8 cellular contexts compared by ENCODE assay signal in the genomic region with DNA sequence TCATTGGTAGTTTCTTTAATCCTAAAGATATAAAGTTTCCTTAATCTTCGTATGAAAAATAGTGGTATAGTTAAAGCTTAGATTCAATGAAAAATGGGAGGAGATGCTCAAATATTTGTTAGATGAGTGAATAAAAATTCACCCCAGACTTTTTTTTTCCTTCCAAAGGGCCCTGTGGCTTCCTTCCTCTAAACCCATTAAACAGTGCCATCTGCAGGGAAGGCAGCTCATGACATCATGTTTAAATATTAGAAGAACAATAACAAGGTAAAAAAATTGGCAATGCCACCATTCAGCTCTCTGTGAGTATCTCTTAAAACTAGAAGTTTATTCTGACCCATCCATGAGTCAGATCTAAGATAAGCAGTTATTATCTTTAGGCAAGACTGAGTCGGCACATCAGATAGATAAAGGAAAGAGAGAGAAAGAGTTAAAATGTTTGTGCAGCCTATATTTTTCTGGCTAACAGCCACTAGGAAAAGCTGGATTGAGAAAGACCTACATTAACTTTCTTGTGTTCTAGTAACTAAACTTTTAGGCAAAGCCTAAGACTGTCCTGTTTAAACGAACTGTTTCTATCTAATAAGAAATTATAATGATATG. TPM values are rescaled to one million over a fixed set of nuclear protein-coding genes. Genes with fewer than 3 reads are reported as not detected.
DNase-seq lines count a peak whose midpoint lies in the region; ATAC-seq, FAIRE-seq and TF ChIP-seq lines count a peak whose summit lies in the region.

No MANE protein-coding gene starts in this region.

- in situ Hi-C loops in IMR-90 (cut with MboI; ENCODE audit: low sequenced_read_pairs): no loop called here

- no peak for TF ChIP-seq POLR2A in IMR-90 (IDR thresholded peaks at IDR 0.05; ENCODE audit: low read depth, low read length)

- BruUV-seq in IMR-90 (replicated peaks; lab: Mats Ljungman, UMichigan): no TSS peak

- H2BK20ac ChIP-seq in IMR-90 (ENCODE audit: low read depth, low read length): no peak overlapping the region

- H3K9me3 ChIP-seq in IMR-90 (ENCODE audit: control insufficient read depth, insufficient read depth, low read length) (peaks cover 4% of the 10 kb centered on the region), iPS DF 6.9 (ENCODE audit: control insufficient read depth, insufficient read depth, low read length) (peaks cover 2% of the 10 kb centered on the region; the same call in 1 of the 2 replicates)

- H3K4me3 Mint-ChIP-seq in activated T-helper 17 cell treated with anti-CD3 and anti-CD28 coated beads, Interleukin-2, amount 50 U/mL, for 72 hours: no peak overlapping the region

- no peak overlapping the region for H2BK5ac ChIP-seq in IMR-90 (ENCODE audit: low read depth, low read length, poor library complexity, severe bottlenecking)

- H3K79me1 ChIP-seq in IMR-90 (ENCODE audit: low read depth in 1 of 2, low read length in 2 of 2): no peaks in the 10 kb centered on the region

- H2AFZ ChIP-seq in IMR-90 (replicated peaks; ENCODE audit: low read length, poor library complexity): no peak overlapping the region

- FAIRE-seq in TTC549 (lab: Jason Lieb, UNC): peak; percentile 43

- ATAC-seq in IMR-90 (ENCODE audit: low read depth) (no peak), GM19351 (IDR thresholded peaks at IDR 0.05; ENCODE audit: unreplicated experiment) (no peak)
- no peak for ATAC-seq in activated T-helper 17 cell treated with anti-CD3 and anti-CD28 coated beads, Interleukin-2, amount 50 U/mL, for 72 hours (replicated peaks)

- no peak overlapping the region for H3K4ac ChIP-seq in IMR-90 (ENCODE audit: low read depth, low read length)

- H3K27me3 ChIP-seq in IMR-90 (ENCODE audit: control insufficient read depth, insufficient read depth, low read length) (no peaks in the 10 kb centered on the region), iPS DF 6.9 (ENCODE audit: control insufficient read depth, insufficient read depth, low read length) (no peaks in the 10 kb centered on the region)

- DNase-seq in NCI-H748 (lab: John Stamatoyannopoulos, UW; ENCODE audit: unreplicated experiment) (peak; percentile 48), NCI-H748 treated with DMSO at 0.1 percent for 48 hours (lab: John Stamatoyannopoulos, UW) (no peak), IMR-90 (peak; percentile 7), iPS DF 6.9 (ENCODE audit: low read depth, low spot score) (peak; percentile 4)
- no peak for DNase-seq in activated effector memory CD4-positive, alpha-beta T cell treated with anti-CD3 and anti-CD28 coated beads, Interleukin-2, amount 50 U/mL, for 16 hours

- no peak overlapping the region for H2BK120ac ChIP-seq in IMR-90 (ENCODE audit: low read depth, low read length)

- no peak overlapping the region for H3K23ac ChIP-seq in IMR-90 (ENCODE audit: low read depth, low read length)

- no peak overlapping the region for H4K91ac ChIP-seq in IMR-90 (ENCODE audit: insufficient read depth, low read depth, low read length)

- no peak overlapping the region for H4K5ac ChIP-seq in IMR-90 (ENCODE audit: low read depth, low read length)

- no peak overlapping the region for H2AK9ac ChIP-seq in IMR-90 (replicated peaks; ENCODE audit: low read depth, low read length, poor library complexity)

- H3K4me2 ChIP-seq in IMR-90 (ENCODE audit: low read depth, low read length): no peak overlapping the region

- CTCF ChIA-PET in IMR-90 (lab: Yijun Ruan, JAX): interaction anchor here (0.6 to 1.7 kb wide), 3 partner anchors 9 to 79 kb away, joined by 3 to 6 read pairs (median 5); no protein-coding TSS in a partner anchor

- H3K36me3 ChIP-seq in IMR-90 (ENCODE audit: control insufficient read depth, insufficient read depth, low read length) (no peaks in the 10 kb centered on the region), iPS DF 6.9 (ENCODE audit: control insufficient read depth, insufficient read depth, low read length) (no peaks in the 10 kb centered on the region)

- no peaks in the 10 kb centered on the region for H3K9me1 ChIP-seq in IMR-90 (ENCODE audit: insufficient read depth, low read length)

- no peaks in the 10 kb centered on the region for H3K4me1 Mint-ChIP-seq in activated T-helper 17 cell treated with anti-CD3 and anti-CD28 coated beads, Interleukin-2, amount 50 U/mL, for 72 hours

- dilution Hi-C loops in IMR-90 (cut with HindIII; ENCODE audit: low sequenced_read_pairs, unreplicated experiment): no loop called here

- H3K4me3 ChIP-seq in IMR-90 (ENCODE audit: insufficient read depth, low read depth, low read length) (no peak overlapping the region), iPS DF 6.9 (ENCODE audit: low read length) (no peak overlapping the region)

- H3K14ac ChIP-seq in IMR-90 (replicated peaks; ENCODE audit: low read depth, low read length): no peak overlapping the region

- peak; percentile 47 for TF ChIP-seq RAD21 in IMR-90 (IDR thresholded peaks at IDR 0.05; ENCODE audit: low read length)

- H4K20me1 ChIP-seq in IMR-90 (ENCODE audit: insufficient read depth, low read length): no peaks in the 10 kb centered on the region

- H3K9me3 Mint-ChIP-seq in activated T-helper 17 cell treated with anti-CD3 and anti-CD28 coated beads, Interleukin-2, amount 50 U/mL, for 72 hours: peaks cover 21% of the 10 kb centered on the region

- intact Hi-C loops in IMR-90 (cut with micrococcal nuclease): loop anchor here (1.0 kb wide), 1 partner anchor 96 kb away; no protein-coding TSS in a partner anchor

- H2BK15ac ChIP-seq in IMR-90 (ENCODE audit: low read depth, low read length): no peak overlapping the region

- H3K27me3 Mint-ChIP-seq in activated T-helper 17 cell treated with anti-CD3 and anti-CD28 coated beads, Interleukin-2, amount 50 U/mL, for 72 hours: peaks cover 3% of the 10 kb centered on the region

- no peak overlapping the region for H2AK5ac ChIP-seq in IMR-90 (ENCODE audit: low read depth, low read length)

- H3K4me1 ChIP-seq in IMR-90 (ENCODE audit: control insufficient read depth, insufficient read depth, low read length) (no peaks in the 10 kb centered on the region), iPS DF 6.9 (ENCODE audit: control insufficient read depth, insufficient read depth, low read length) (no peaks in the 10 kb centered on the region)

- H4K8ac ChIP-seq in IMR-90 (ENCODE audit: low read depth in 2 of 2, low read length in 2 of 2): no peak overlapping the region

- no CpG with 5 or more reads among the region's 3 CpGs for WGBS in IMR-90 (ENCODE audit: extremely low coverage in 2 of 2, insufficient read length in 1 of 2), 2 experiments
- no CpG with 5 or more reads among the region's 3 CpGs for WGBS in iPS DF 6.9 (ENCODE audit: insufficient coverage, insufficient read length)

- TF ChIP-seq CTCF in IMR-90 (conservative IDR thresholded peaks at IDR 0.05; ENCODE audit: low read depth, low read length): peak; percentile 52

- POLR2A ChIA-PET in IMR-90 (lab: Charles Lee; ENCODE audit: unreplicated experiment): no interaction called here

- H3K27ac ChIP-seq in IMR-90 (ENCODE audit: insufficient read depth, low read length) (no peak overlapping the region), iPS DF 6.9 (ENCODE audit: low read length) (no peak overlapping the region)

- H3K56ac ChIP-seq in IMR-90 (ENCODE audit: extremely low read depth, insufficient read depth, low read length): no peak overlapping the region

- H3K18ac ChIP-seq in IMR-90 (ENCODE audit: low read depth, low read length): no peak overlapping the region

- H3K36me3 Mint-ChIP-seq in activated T-helper 17 cell treated with anti-CD3 and anti-CD28 coated beads, Interleukin-2, amount 50 U/mL, for 72 hours (ENCODE audit: low read depth): no peaks in the 10 kb centered on the region

- H3K9ac ChIP-seq in IMR-90 (ENCODE audit: low read depth, low read length): no peak overlapping the region

- H3K27ac Mint-ChIP-seq in activated T-helper 17 cell treated with anti-CD3 and anti-CD28 coated beads, Interleukin-2, amount 50 U/mL, for 72 hours: no peak overlapping the region

TF ChIP-seq in IMR-90, 13 proteins besides CTCF, POLR2A, EP300 and RAD21:
- TF ChIP-seq MXI1 (IDR thresholded peaks at IDR 0.05; ENCODE audit: borderline replicate concordance, low read depth, low read length): no peak
- TF ChIP-seq FOS (IDR thresholded peaks at IDR 0.05; ENCODE audit: low read depth, low read length): no peak
- peak; percentile 27; the same call in 1 of the 2 replicates for TF ChIP-seq SMC3 (IDR thresholded peaks at IDR 0.05; ENCODE audit: low read depth, low read length)
- TF ChIP-seq RFX5 (IDR thresholded peaks at IDR 0.05; ENCODE audit: low read depth, low read length): no peak

RNA-seq across cellular contexts. Expression of gene OOSP1, which starts 19.1 kb away (rescaled TPM):
- total RNA-seq in IMR-90 (2012; rRNA removed): not detected in 2 replicates
- not detected in 2 replicates for polyA plus RNA-seq in IMR-90 (2012; rRNA removed)
- polyA plus RNA-seq in IMR-90 (2012; cell fraction: cytosol; rRNA removed): not detected in 2 replicates
- polyA plus RNA-seq in IMR-90 (2012; cell fraction: nucleus; rRNA removed; ENCODE audit: low replicate concordance): not detected in 2 replicates
- total RNA-seq in activated T-helper 17 cell treated with anti-CD3 and anti-CD28 coated beads, Interleukin-2, amount 50 U/mL, for 72 hours: not detected

RNA-seq across cellular contexts. Expression of gene OOSP3, which starts 40.5 kb away (rescaled TPM):
- not detected in 2 replicates for total RNA-seq in IMR-90 (2012; rRNA removed)
- not detected in 2 replicates for polyA plus RNA-seq in IMR-90 (2012; rRNA removed)
- not detected in 2 replicates for polyA plus RNA-seq in IMR-90 (2012; cell fraction: cytosol; rRNA removed)
- not detected in 2 replicates for polyA plus RNA-seq in IMR-90 (2012; cell fraction: nucleus; rRNA removed; ENCODE audit: low replicate concordance)
- not detected for total RNA-seq in activated T-helper 17 cell treated with anti-CD3 and anti-CD28 coated beads, Interleukin-2, amount 50 U/mL, for 72 hours

RNA-seq across cellular contexts. Expression of gene OOSP4A, which starts 44.7 kb away (rescaled TPM):
- total RNA-seq in IMR-90 (2012; rRNA removed): not detected in 2 replicates
- polyA plus RNA-seq in IMR-90 (2012; rRNA removed): not detected in 2 replicates
- not detected in 2 replicates for polyA plus RNA-seq in IMR-90 (2012; cell fraction: cytosol; rRNA removed)
- not detected in 2 replicates for polyA plus RNA-seq in IMR-90 (2012; cell fraction: nucleus; rRNA removed; ENCODE audit: low replicate concordance)
- total RNA-seq in activated T-helper 17 cell treated with anti-CD3 and anti-CD28 coated beads, Interleukin-2, amount 50 U/mL, for 72 hours: not detected

RNA-seq across cellular contexts. Expression of gene TCN1, which starts 52.8 kb away (rescaled TPM):
- total RNA-seq in IMR-90 (2012; rRNA removed): not detected in 2 replicates
- not detected in 2 replicates for polyA plus RNA-seq in IMR-90 (2012; rRNA removed)
- not detected in 2 replicates for polyA plus RNA-seq in IMR-90 (2012; cell fraction: cytosol; rRNA removed)
- polyA plus RNA-seq in IMR-90 (2012; cell fraction: nucleus; rRNA removed; ENCODE audit: low replicate concordance): not detected in 2 replicates
- total RNA-seq in activated T-helper 17 cell treated with anti-CD3 and anti-CD28 coated beads, Interleukin-2, amount 50 U/mL, for 72 hours: not detected

Comparison
In these comparisons a context has a peak if more than half of its experiments do, and no peak if none do; other contexts are left out.
1. DNase-seq: peak in NCI-H748 (single experiment), IMR-90 (single experiment) and iPS DF 6.9 (single experiment); none in NCI-H748 treated with DMSO at 0.1 percent for 48 hours (single experiment) and activated effector memory CD4-positive, alpha-beta T cell treated with anti-CD3 and anti-CD28 coated beads, Interleukin-2, amount 50 U/mL, for 16 hours (single experiment).